Comparison of ENCODE assay signal across 1 cellular context in the genomic region with DNA sequence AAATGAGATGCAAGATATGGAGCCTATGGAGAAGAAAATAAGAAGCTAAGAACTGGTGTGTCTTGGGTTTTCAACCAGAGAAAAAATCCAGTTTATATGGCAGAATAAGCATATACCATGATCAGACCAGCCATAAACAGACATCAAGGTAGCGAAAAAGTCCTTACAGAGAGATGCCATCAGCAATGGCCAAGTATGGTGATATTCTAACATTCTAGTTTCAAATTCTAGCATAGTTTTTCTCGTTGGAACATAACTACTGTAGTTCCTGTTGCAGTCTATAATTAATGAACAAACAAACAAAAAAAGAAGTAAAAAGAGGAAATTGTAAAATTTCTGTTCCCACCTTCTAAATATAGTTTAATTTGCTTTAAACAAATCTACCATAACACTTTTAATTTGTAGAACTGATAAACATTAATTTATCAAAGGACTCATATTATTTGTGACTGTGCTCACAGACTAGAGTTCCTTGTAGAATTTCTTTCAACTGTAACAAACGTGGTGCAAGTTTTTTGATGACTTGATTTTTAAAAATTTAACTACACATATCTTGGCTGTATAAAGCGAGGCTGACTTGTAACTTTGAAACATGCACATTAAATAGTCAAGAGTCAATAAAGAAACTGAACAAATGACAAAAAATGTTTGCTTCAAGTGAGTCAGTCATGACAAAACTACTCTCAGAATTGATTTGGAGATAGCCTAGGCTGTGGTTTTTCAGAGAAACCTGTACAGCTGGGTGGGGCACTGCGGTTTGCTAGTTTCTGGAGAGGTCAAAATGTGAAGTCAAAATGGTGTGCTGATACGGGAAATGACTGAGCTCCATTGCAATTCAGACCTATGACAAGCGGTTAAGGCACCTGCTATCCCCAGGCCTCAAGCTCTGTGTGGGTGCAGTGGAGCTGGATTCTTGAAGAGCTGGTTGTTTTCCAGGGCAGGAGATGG.
A peak's percentile ranks its signal among the peaks of the same experiment; 100 is the strongest.
TF ChIP-seq lines count a peak whose summit lies in the region.

No MANE protein-coding gene starts in this region.

TF ChIP-seq in K562, 482 proteins besides CTCF, POLR2A, EP300 and RAD21 (continued from another document):
- TF ChIP-seq HDAC1 (IDR thresholded peaks at IDR 0.05): peak; percentile 86 to 96
- TF ChIP-seq GATAD2B (IDR thresholded peaks at IDR 0.05; ENCODE audit: borderline replicate concordance): 0 out of 2 replicates have a peak, but pooled peaks have one; percentile 11
- TF ChIP-seq SRSF9 (IDR thresholded peaks at IDR 0.05; ENCODE audit: borderline replicate concordance, low read depth, low read length): no peak
- peak; percentile 85; the same call in 1 of the 2 replicates for TF ChIP-seq KLF1 (tag; IDR thresholded peaks at IDR 0.05)
- TF ChIP-seq TEAD1 (CRISPR knock-in tag; IDR thresholded peaks at IDR 0.05): peak in 1 of 2 experiments; percentile 53; a peak in 1 of 4 replicates
- TF ChIP-seq ETV5 (CRISPR knock-in tag; IDR thresholded peaks at IDR 0.05; ENCODE audit: low read depth): no peak
- TF ChIP-seq POLR3A (IDR thresholded peaks at IDR 0.05; ENCODE audit: borderline replicate concordance, extremely low read depth, insufficient read depth, insufficient read length): no peak
- TF ChIP-seq TCF3 (CRISPR knock-in tag; IDR thresholded peaks at IDR 0.05): peak; percentile 68
- TF ChIP-seq, protein P1, sequence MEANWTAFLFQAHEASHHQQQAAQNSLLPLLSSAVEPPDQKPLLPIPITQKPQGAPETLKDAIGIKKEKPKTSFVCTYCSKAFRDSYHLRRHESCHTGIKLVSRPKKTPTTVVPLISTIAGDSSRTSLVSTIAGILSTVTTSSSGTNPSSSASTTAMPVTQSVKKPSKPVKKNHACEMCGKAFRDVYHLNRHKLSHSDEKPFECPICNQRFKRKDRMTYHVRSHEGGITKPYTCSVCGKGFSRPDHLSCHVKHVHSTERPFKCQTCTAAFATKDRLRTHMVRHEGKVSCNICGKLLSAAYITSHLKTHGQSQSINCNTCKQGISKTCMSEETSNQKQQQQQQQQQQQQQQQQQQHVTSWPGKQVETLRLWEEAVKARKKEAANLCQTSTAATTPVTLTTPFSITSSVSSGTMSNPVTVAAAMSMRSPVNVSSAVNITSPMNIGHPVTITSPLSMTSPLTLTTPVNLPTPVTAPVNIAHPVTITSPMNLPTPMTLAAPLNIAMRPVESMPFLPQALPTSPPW (CRISPR knock-in tag; IDR thresholded peaks at IDR 0.05): peak; percentile 71
- TF ChIP-seq ZBTB1 (CRISPR knock-in tag; IDR thresholded peaks at IDR 0.05; ENCODE audit: borderline replicate concordance, low read depth): peak; percentile 59; the same call in 1 of the 2 replicates
- TF ChIP-seq ATF1 (CRISPR knock-in tag; IDR thresholded peaks at IDR 0.05): no peak
- peak; percentile 61 for TF ChIP-seq ATF1 (tag; IDR thresholded peaks at IDR 0.05)
